In genomic region chr14:35687335-35687939, GRCh38 we compare ENCODE assay signal across 1 cellular context.
TF ChIP-seq lines count a peak whose summit lies in the region.

No MANE protein-coding gene starts in this region.

TF ChIP-seq in HepG2, 621 proteins besides CTCF, POLR2A, EP300 and RAD21 (continued from another document):
- TF ChIP-seq ZNF318 (CRISPR knock-in tag; IDR thresholded peaks at IDR 0.05) (no peak), ZNF343 (CRISPR knock-in tag; IDR thresholded peaks at IDR 0.05) (no peak), MIXL1 (CRISPR knock-in tag; IDR thresholded peaks at IDR 0.05) (peak; percentile 94), MTA3 (CRISPR knock-in tag; IDR thresholded peaks at IDR 0.05) (no peak), ZC3H4 (CRISPR knock-in tag; IDR thresholded peaks at IDR 0.05; ENCODE audit: borderline replicate concordance) (no peak), FOXM1 (CRISPR knock-in tag; IDR thresholded peaks at IDR 0.05) (no peak), NFATC3 (CRISPR knock-in tag; IDR thresholded peaks at IDR 0.05) (no peak), MLLT10 (CRISPR knock-in tag; IDR thresholded peaks at IDR 0.05) (no peak), ZNF614 (CRISPR knock-in tag; IDR thresholded peaks at IDR 0.05; ENCODE audit: borderline replicate concordance) (no peak), ZNF430 (CRISPR knock-in tag; IDR thresholded peaks at IDR 0.05) (no peak), ZFP36L1 (CRISPR knock-in tag; IDR thresholded peaks at IDR 0.05) (no peak), AKNA (CRISPR knock-in tag; IDR thresholded peaks at IDR 0.05; ENCODE audit: borderline replicate concordance) (0 out of 2 replicates have a peak, but pooled peaks have one; percentile 27)
